8 cellular contexts compared by ENCODE assay signal in the genomic region with DNA sequence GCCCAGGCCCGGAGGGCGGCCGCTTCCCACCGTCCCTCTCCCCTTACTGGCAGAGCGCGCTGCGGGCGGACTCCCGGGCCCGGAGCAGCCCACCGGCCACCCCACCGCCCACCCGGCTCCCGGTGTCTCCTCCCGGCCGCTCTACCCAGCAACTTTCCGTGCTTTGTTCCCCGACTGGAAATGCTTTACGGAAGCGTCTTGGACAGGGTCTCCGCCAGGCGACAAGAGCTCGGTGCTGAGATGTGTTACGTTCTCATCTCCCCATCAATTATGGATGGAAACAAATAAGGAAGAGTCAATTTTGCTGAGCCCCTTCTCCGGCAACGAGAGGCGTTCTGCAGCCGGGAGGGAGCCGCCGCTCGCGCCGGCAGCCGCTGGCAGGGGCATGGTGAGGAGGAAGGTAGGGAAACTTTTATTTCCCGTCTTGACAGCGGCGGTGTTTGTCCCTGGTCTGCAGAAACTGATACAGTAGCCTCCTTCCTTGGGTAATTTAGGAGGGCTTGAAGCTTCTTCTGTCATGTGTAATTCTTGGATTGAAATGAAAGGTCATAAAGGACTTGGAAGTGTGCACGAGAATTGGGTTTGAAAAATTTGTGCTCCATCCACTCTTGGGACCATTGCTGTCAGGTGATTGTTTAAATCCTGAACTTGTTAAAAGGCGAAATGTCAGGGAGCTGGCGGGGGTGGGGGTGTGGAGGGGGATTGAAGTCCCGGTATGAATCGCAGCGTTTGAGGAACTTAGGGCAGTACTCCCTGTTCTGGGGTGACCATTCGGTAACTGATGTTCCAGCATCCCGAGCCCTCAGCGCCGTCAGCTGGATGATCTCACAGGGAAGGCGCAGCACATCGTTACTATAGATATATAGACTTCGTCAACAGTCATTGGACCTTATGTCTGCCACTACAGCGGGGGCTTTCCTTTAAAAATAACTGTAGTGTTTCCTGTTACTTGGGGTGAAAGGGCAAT. TPM values are rescaled to one million over a fixed set of nuclear protein-coding genes. Genes with fewer than 3 reads are reported as not detected.
A peak's percentile ranks its signal among the peaks of the same experiment; 100 is the strongest.
DNase-seq lines count a peak whose midpoint lies in the region; ATAC-seq and TF ChIP-seq lines count a peak whose summit lies in the region.

No MANE protein-coding gene starts in this region.

- H3K4me3 ChIP-seq in WERI-Rb-1 (ENCODE audit: low read depth, low read length) (peak overlapping the region; percentile 74), psoas muscle (peak overlapping the region; percentile 74)
- no peak overlapping the region for H3K4me3 ChIP-seq in CD4-positive, alpha-beta memory T cell (ENCODE audit: low read length in 2 of 2)

- WGBS in psoas muscle, 3 donors = 1 to 2% (median 2%) methylated on average over 44 to 51 of the region's 51 CpGs

- H3K27ac ChIP-seq in WERI-Rb-1 (peak overlapping the region; percentile 97), psoas muscle (peak overlapping the region; percentile 91)
- no peak overlapping the region for H3K27ac ChIP-seq in CD4-positive, alpha-beta memory T cell (ENCODE audit: low read depth, low read length)

- POLR2A ChIA-PET in CD4-positive, alpha-beta memory T cell (lab: Charles Lee; ENCODE audit: partially characterized antibody) = no interaction called here

- H3K36me3 Mint-ChIP-seq in CD4-positive, alpha-beta memory T cell = no peaks in the 10 kb centered on the region

- peaks cover 29 to 38% of the 10 kb centered on the region in 2 donors for H3K27me3 Mint-ChIP-seq in CD4-positive, alpha-beta memory T cell

- H3K27me3 ChIP-seq in WERI-Rb-1 (ENCODE audit: insufficient read depth, low read depth, severe bottlenecking) = no peaks in the 10 kb centered on the region
- no peaks in the 10 kb centered on the region for H3K27me3 ChIP-seq in psoas muscle (ENCODE audit: insufficient read depth in 3 of 3, low read length in 2 of 3)
- peaks cover 11% of the 10 kb centered on the region for H3K27me3 ChIP-seq in CD4-positive, alpha-beta memory T cell (ENCODE audit: insufficient read depth, low read length)

- no peaks in the 10 kb centered on the region for H3K9me3 ChIP-seq in WERI-Rb-1 (ENCODE audit: severe bottlenecking)
- H3K9me3 ChIP-seq in psoas muscle = no peaks in the 10 kb centered on the region
- H3K9me3 ChIP-seq in CD4-positive, alpha-beta memory T cell (ENCODE audit: control insufficient read depth in 1 of 2, low read length in 2 of 2) = no peaks in the 10 kb centered on the region

- H3K4me1 ChIP-seq in psoas muscle = peaks cover 45% of the 10 kb centered on the region
- no peaks in the 10 kb centered on the region for H3K4me1 ChIP-seq in CD4-positive, alpha-beta memory T cell (ENCODE audit: insufficient read depth, low read length)

- intact Hi-C loops in left ventricle myocardium superior (cut with micrococcal nuclease) = no loop called here
- intact Hi-C loops in psoas muscle (cut with DNase I) = loop anchor here (5.0 to 10.0 kb wide), 4 partner anchors 39 to 524 kb away; no protein-coding TSS in a partner anchor
- intact Hi-C loops in CD4-positive, alpha-beta memory T cell (cut with micrococcal nuclease) = loop anchor here (10.0 kb wide), 1 partner anchor 636 kb away; no protein-coding TSS in a partner anchor

- DNase-seq in ELR (ENCODE audit: low read depth) (peak; percentile 52), WERI-Rb-1 (peak; percentile 37), left ventricle myocardium superior (peak; percentile 49), psoas muscle (peak; percentile 19 to 57), NOMO-1 treated with DMSO at 0.1 percent for 48 hours (lab: John Stamatoyannopoulos, UW; ENCODE audit: unreplicated experiment) (no peak), NCI-H2081 (lab: John Stamatoyannopoulos, UW) (no peak), SIG-M5 treated with dmso at 0.1 percent for 504 hours (lab: John Stamatoyannopoulos, UW; ENCODE audit: unreplicated experiment) (no peak)
- DNase-seq in CD4-positive, alpha-beta memory T cell = no peak

- H3K36me3 ChIP-seq in WERI-Rb-1 = peaks cover 31% of the 10 kb centered on the region
- no peaks in the 10 kb centered on the region for H3K36me3 ChIP-seq in psoas muscle (ENCODE audit: insufficient read depth in 1 of 2, low read depth in 1 of 2)
- H3K36me3 ChIP-seq in CD4-positive, alpha-beta memory T cell (ENCODE audit: insufficient read depth, low read length) = no peaks in the 10 kb centered on the region

- ATAC-seq in left ventricle myocardium superior = peak; percentile 36
- ATAC-seq in psoas muscle = peak in 3 of 4 donors; percentile 12 to 46 (median 29)

- CTCF ChIA-PET in CD4-positive, alpha-beta memory T cell (lab: Charles Lee; ENCODE audit: partially characterized antibody) = no interaction called here

- TF ChIP-seq CTCF in WERI-Rb-1 (IDR thresholded peaks at IDR 0.05; ENCODE audit: low read depth, low read length) (no peak), psoas muscle (IDR thresholded peaks at IDR 0.05) (no peak)

- no peak overlapping the region for H3K27ac Mint-ChIP-seq in CD4-positive, alpha-beta memory T cell

- peak overlapping the region in 1 of 8 donors; percentile 62 for H3K4me3 Mint-ChIP-seq in CD4-positive, alpha-beta memory T cell

- peaks cover 0 to 10% (median 3%) of the 10 kb centered on the region in 4 donors for H3K4me1 Mint-ChIP-seq in CD4-positive, alpha-beta memory T cell

- peaks cover 0 to 4% (median 0%) of the 10 kb centered on the region in 8 donors for H3K9me3 Mint-ChIP-seq in CD4-positive, alpha-beta memory T cell

RNA-seq across cellular contexts. Expression of a gene that starts 1.5 kb away (rescaled TPM):
- 19.7 TPM for total RNA-seq in left ventricle myocardium superior
- total RNA-seq in psoas muscle = 1 to 10 TPM; 3.5 to 7.4 (median 3.7) TPM
- 1 to 10 TPM; 1.1 to 5.8 (median 2.5) TPM for polyA plus RNA-seq in psoas muscle
- not detected for total RNA-seq in CD4-positive, alpha-beta memory T cell
- not detected for polyA plus RNA-seq in CD4-positive, alpha-beta memory T cell

Comparison
In these comparisons a context has a peak if more than half of its experiments do, and no peak if none do; other contexts are left out.
1. DNase-seq: peak in ELR (single experiment), WERI-Rb-1 (single experiment), left ventricle myocardium superior (single experiment) and psoas muscle (2 of 2); none in NOMO-1 treated with DMSO at 0.1 percent for 48 hours (single experiment), NCI-H2081 (0 of 2), SIG-M5 treated with dmso at 0.1 percent for 504 hours (single experiment) and CD4-positive, alpha-beta memory T cell (0 of 5).
2. H3K4me3 ChIP-seq: peak in WERI-Rb-1 (single experiment) and psoas muscle (single experiment); none in CD4-positive, alpha-beta memory T cell (0 of 2).
3. RNA of a gene that starts 1.5 kb away (total RNA-seq): 19.7 TPM in left ventricle myocardium superior (single experiment) and 3.5 to 7.4 TPM in psoas muscle; not detected in CD4-positive, alpha-beta memory T cell; every median in the first group is over 4 times any median in the second.